ENCODE assay signal across 9 cellular contexts in genomic region chr13:113815151-113816058, GRCh38. TPM values are rescaled to one million over a fixed set of nuclear protein-coding genes. Genes with fewer than 3 reads are reported as not detected.
A peak's percentile ranks its signal among the peaks of the same experiment; 100 is the strongest.
DNase-seq lines count a peak whose midpoint lies in the region; ATAC-seq, FAIRE-seq and TF ChIP-seq lines count a peak whose summit lies in the region.
"Had no signal": no experiment of that assay in that cellular context is flagged by ENCODE, and none has a peak within 500 bp of the region (broad histone marks: within the 10 kb centered on the region; RNA-seq: fewer than 3 reads in every experiment).

No MANE protein-coding gene starts in this region.

- H3K4me3 Mint-ChIP-seq in brain = no peak overlapping the region

- peaks cover 10% of the 10 kb centered on the region for H3K4me1 ChIP-seq in OCI-LY1 (ENCODE audit: insufficient read depth, low read length, severe bottlenecking)

- no peaks in the 10 kb centered on the region for H3K9me3 ChIP-seq in OCI-LY1 (ENCODE audit: low read length)
- H3K9me3 ChIP-seq: ovary had no signal

- no peaks in the 10 kb centered on the region for H4K20me1 ChIP-seq in OCI-LY1 (ENCODE audit: insufficient read depth, low read length)

- H3F3A ChIP-seq in OCI-LY1 (ENCODE audit: insufficient read depth, low read length) = no peaks in the 10 kb centered on the region

- no peaks in the 10 kb centered on the region for H3K79me2 ChIP-seq in OCI-LY1 (ENCODE audit: insufficient read depth, low read length)

- no peak for ATAC-seq in HG03139 (IDR thresholded peaks at IDR 0.05; ENCODE audit: unreplicated experiment)

- FAIRE-seq in GM18507 (lab: Jason Lieb, UNC) = peak; percentile 85

- H3K9ac ChIP-seq in OCI-LY1 (ENCODE audit: low read length) = peak overlapping the region; percentile 81

- H3K27me3 ChIP-seq in OCI-LY1 (ENCODE audit: insufficient read depth, low read length) = no peaks in the 10 kb centered on the region
- H3K27me3 ChIP-seq: ovary had no signal

- no peaks in the 10 kb centered on the region for H3K36me3 Mint-ChIP-seq in brain

- no peak for DNase-seq in GM18507 (ENCODE audit: extremely low spot score, insufficient read length, low read depth)
- DNase-seq in stimulated activated CD4-positive, alpha-beta T cell treated with anti-CD3 and anti-CD28 coated beads, Interleukin-12 subunit alpha, Interleukin-12 subunit beta, amount 100 ng/mL, for 48 hours (ENCODE audit: low read depth in 2 of 3, low spot score in 1 of 3) = peak in 2 of 3 donors; percentile 15 to 60
- DNase-seq in HK-2 (ENCODE audit: unreplicated experiment) = no peak
- DNase-seq in NCI-H510A treated with DMSO at 0.1 percent for 48 hours (lab: John Stamatoyannopoulos, UW) = no peak
- no peak for DNase-seq in DMS53 (lab: John Stamatoyannopoulos, UW)

- H2AFZ ChIP-seq in OCI-LY1 (ENCODE audit: low read length) = no peak overlapping the region

- H3K4me1 Mint-ChIP-seq in brain = peaks cover 20% of the 10 kb centered on the region

- peak overlapping the region; percentile 62 for H3K27ac ChIP-seq in OCI-LY1 (ENCODE audit: low read depth, low read length, poor library complexity, severe bottlenecking)
- H3K27ac ChIP-seq: ovary had no signal

- no peaks in the 10 kb centered on the region for H3K9me2 ChIP-seq in OCI-LY1 (ENCODE audit: low read depth, low read length)

- H3K36me3 ChIP-seq in OCI-LY1 (ENCODE audit: insufficient read depth, low read length) = peaks cover 24% of the 10 kb centered on the region
- H3K36me3 ChIP-seq: ovary had no signal

- TF ChIP-seq CTCF in OCI-LY1 (IDR thresholded peaks at IDR 0.05; ENCODE audit: low read length) (no peak), brain (conservative IDR thresholded peaks at IDR 0.05) (no peak)

- peak overlapping the region; percentile 25 to 74 (median 35) for H3K27ac Mint-ChIP-seq in brain

- H3K4me2 ChIP-seq in OCI-LY1 (ENCODE audit: low read length) = peak overlapping the region; percentile 73

- H3K4me3 ChIP-seq in OCI-LY1 (ENCODE audit: low read depth, low read length, poor library complexity, severe bottlenecking) = peak overlapping the region; percentile 92
- H3K4me3 ChIP-seq: ovary had no signal

- peaks cover 3% of the 10 kb centered on the region for H3K27me3 Mint-ChIP-seq in brain

- H3K9me3 Mint-ChIP-seq in brain = peaks cover 0 to 9% (median under 1%) of the 10 kb centered on the region in 5 experiments

RNA-seq across cellular contexts. Expression of gene GAS6, which starts 48.5 kb away (rescaled TPM):
- polyA plus RNA-seq in brain (ENCODE audit: insufficient read depth, low read depth, low replicate concordance) = 43.7 TPM

RNA-seq across cellular contexts. Expression of gene TMEM255B, which starts 56.4 kb away (rescaled TPM):
- 20.0 TPM for polyA plus RNA-seq in brain (ENCODE audit: insufficient read depth, low read depth, low replicate concordance)

Comparison
In these comparisons a context has a peak if more than half of its experiments do, and no peak if none do; other contexts are left out.
1. DNase-seq: peak in stimulated activated CD4-positive, alpha-beta T cell treated with anti-CD3 and anti-CD28 coated beads, Interleukin-12 subunit alpha, Interleukin-12 subunit beta, amount 100 ng/mL, for 48 hours (2 of 3); none in GM18507 (single experiment), HK-2 (single experiment), NCI-H510A treated with DMSO at 0.1 percent for 48 hours (single experiment) and DMS53 (single experiment).